18 cellular contexts compared by ENCODE assay signal in the genomic region with DNA sequence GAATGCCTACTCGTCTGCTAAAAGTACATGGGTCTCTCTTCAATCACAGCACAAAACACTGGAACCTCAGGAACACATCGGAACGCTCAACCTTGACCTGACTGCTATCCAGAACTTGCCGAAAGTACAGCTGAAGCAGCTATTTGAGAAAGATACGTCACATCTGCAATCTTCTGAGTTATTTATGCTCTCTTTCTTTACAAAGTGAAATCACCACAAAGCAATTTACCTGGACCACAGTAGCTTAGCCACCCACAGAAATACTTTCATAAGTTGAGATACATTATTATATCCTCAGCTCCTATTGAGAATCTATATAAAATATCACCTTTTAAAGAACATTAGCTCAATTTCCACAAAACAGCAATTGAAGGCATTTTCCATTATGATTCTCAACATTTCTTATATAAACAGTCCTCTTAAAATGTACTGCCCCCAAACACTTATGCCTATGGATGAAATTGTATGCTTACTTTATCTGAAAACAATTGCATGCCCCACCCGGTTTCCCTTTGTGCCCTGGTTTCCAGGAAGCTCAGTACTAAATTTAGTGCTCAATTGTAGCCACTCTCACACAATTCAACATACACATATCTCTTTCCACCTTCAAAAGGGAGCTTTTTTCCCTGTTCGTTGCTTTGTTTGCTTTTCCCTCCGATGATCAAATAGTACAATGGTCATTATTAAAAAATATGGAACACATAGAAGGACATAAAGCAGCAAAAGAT. TPM values are rescaled to one million over a fixed set of nuclear protein-coding genes. Genes with fewer than 3 reads are reported as not detected.
A peak's percentile ranks its signal among the peaks of the same experiment; 100 is the strongest.
DNase-seq lines count a peak whose midpoint lies in the region; ATAC-seq, FAIRE-seq and TF ChIP-seq lines count a peak whose summit lies in the region.
"Had no signal": no experiment of that assay in that cellular context is flagged by ENCODE, and none has a peak within 500 bp of the region (broad histone marks: within the 10 kb centered on the region; RNA-seq: fewer than 3 reads in every experiment).

No MANE protein-coding gene starts in this region.

- TSS peak; percentile 37 for BruUV-seq in GM12878 (replicated peaks; lab: Mats Ljungman, UMichigan)

- H3K4me1 ChIP-seq in GM12878 (ENCODE audit: control insufficient read depth, insufficient read depth, low read length) (peaks cover 3% of the 10 kb centered on the region; the same call in 1 of the 2 replicates), lower lobe of right lung (peaks cover 55% of the 10 kb centered on the region), upper lobe of left lung (peaks cover 26 to 46% (median 40%) of the 10 kb centered on the region in 4 donors)
- H3K4me1 ChIP-seq: right lobe of liver had no signal

- peaks cover 19 to 45% of the 10 kb centered on the region in 2 experiments for H3K36me3 ChIP-seq in GM12878 (ENCODE audit: control insufficient read depth in 2 of 2, insufficient read depth in 2 of 2, low read length in 1 of 2)
- peaks cover 70% of the 10 kb centered on the region for H3K36me3 ChIP-seq in lower lobe of right lung
- peaks cover 2 to 68% (median 32%) of the 10 kb centered on the region in 4 donors for H3K36me3 ChIP-seq in upper lobe of left lung

- H3K27me3 ChIP-seq in GM12878 (replicated peaks in 1 of 2; ENCODE audit: control insufficient read depth in 2 of 2, insufficient read depth in 2 of 2, low read length in 1 of 2) (no peaks in the 10 kb centered on the region), lower lobe of right lung (ENCODE audit: low read depth) (no peaks in the 10 kb centered on the region), upper lobe of left lung (no peaks in the 10 kb centered on the region)
- H3K27me3 ChIP-seq: Peyer's patch, right lobe of liver had no signal

- TF ChIP-seq EP300 in GM12878 (IDR thresholded peaks at IDR 0.05; ENCODE audit: borderline replicate concordance in 1 of 2, control insufficient read depth in 1 of 2, low read depth in 2 of 2, low read length in 2 of 2): no peak
- peak in 2 of 4 donors; percentile 5 to 29 for TF ChIP-seq EP300 in upper lobe of left lung (IDR thresholded peaks at IDR 0.05)

- SMC1A ChIA-PET in GM12878 (lab: Charles Lee; ENCODE audit: uncharacterized antibody, unreplicated experiment): interaction anchor here (0.6 to 2.1 kb wide), 6 partner anchors 9 to 52 kb away, joined by 3 to 5 read pairs (median 4); no protein-coding TSS in a partner anchor

- DNase-seq in activated naive CD4-positive, alpha-beta T cell treated with anti-CD3 and anti-CD28 coated beads for 36 hours: no peak
- DNase-seq in GM12878 (ENCODE audit: low read depth, low spot score) (no peak), lower lobe of right lung (no peak), upper lobe of left lung (no peak), GM19240 (ENCODE audit: insufficient read length, low spot score) (no peak), GM12891 (ENCODE audit: insufficient read length, low spot score) (no peak), kidney tubule cell (ENCODE audit: low spot score) (no peak)
- DNase-seq: activated CD4-positive, CD25-positive, alpha-beta regulatory T cell; activated T-cell treated with anti-CD3 and anti-CD28 coated beads, Interleukin-2, amount 50 U/mL, for 4 hours; NCI-H1694; NCI-H526; Peyer's patch; right lobe of liver; stimulated activated CD4-positive, alpha-beta T cell treated with anti-CD3 and anti-CD28 coated beads, Interleukin-4, amount 100 ng/mL, for 24 hours; SW 1271 had no signal

- H3K4me3 ChIP-seq in GM12878 (no peak overlapping the region), lower lobe of right lung (no peak overlapping the region), upper lobe of left lung (no peak overlapping the region)
- H3K4me3 ChIP-seq: Peyer's patch, right lobe of liver had no signal

- FAIRE-seq in GM12878 (lab: Jason Lieb, UNC) (peak; percentile 35), GM12891 (lab: Jason Lieb, UNC) (no peak)
- FAIRE-seq: colon had no signal

- H3K4me2 ChIP-seq in GM12878 (ENCODE audit: control insufficient read depth, insufficient read depth): no peak overlapping the region

- intact Hi-C loops in activated naive CD4-positive, alpha-beta T cell treated with anti-CD3 and anti-CD28 coated beads for 36 hours (cut with micrococcal nuclease): no loop called here
- intact Hi-C loops in GM12878 (cut with micrococcal nuclease; ENCODE audit: unreplicated experiment): no loop called here
- intact Hi-C loops in lower lobe of right lung (cut with DNase I): no loop called here

- no peaks in the 10 kb centered on the region; the same call in none of the 2 replicates for H3K79me2 ChIP-seq in GM12878 (ENCODE audit: control insufficient read depth, insufficient read depth, low read length)

- no peaks in the 10 kb centered on the region for H3K9me3 ChIP-seq in GM12878 (replicated peaks; ENCODE audit: control insufficient read depth, insufficient read depth, low read length)
- no peaks in the 10 kb centered on the region for H3K9me3 ChIP-seq in lower lobe of right lung
- H3K9me3 ChIP-seq in upper lobe of left lung: no peaks in the 10 kb centered on the region
- H3K9me3 ChIP-seq: Peyer's patch, right lobe of liver had no signal

- no peak overlapping the region for H2AFZ ChIP-seq in GM12878 (ENCODE audit: control insufficient read depth, low read depth, low read length)

- no peak overlapping the region for H3K9ac ChIP-seq in GM12878 (ENCODE audit: control insufficient read depth, insufficient read depth, low read length)

- 0 out of 2 replicates have a peak, but pooled peaks cover 3% of the 10 kb centered on the region for H4K20me1 ChIP-seq in GM12878 (ENCODE audit: control insufficient read depth, insufficient read depth)

- TF ChIP-seq RAD21 in GM12878 (IDR thresholded peaks at IDR 0.05; ENCODE audit: insufficient read depth, low read depth, low read length): no peak

- no peaks in the 10 kb centered on the region for H3K9me3 Mint-ChIP-seq in activated naive CD4-positive, alpha-beta T cell treated with anti-CD3 and anti-CD28 coated beads, Interleukin-2, amount 50 U/mL, for 24 hours
- H3K9me3 Mint-ChIP-seq in activated naive CD4-positive, alpha-beta T cell treated with anti-CD3 and anti-CD28 coated beads for 36 hours: no peaks in the 10 kb centered on the region
- H3K9me3 Mint-ChIP-seq: activated T-cell treated with anti-CD3 and anti-CD28 coated beads, Interleukin-2, amount 50 U/mL, for 4 hours; type B pancreatic cell had no signal

- H3K4me1 Mint-ChIP-seq in activated naive CD4-positive, alpha-beta T cell treated with anti-CD3 and anti-CD28 coated beads, Interleukin-2, amount 50 U/mL, for 24 hours: peaks cover 64% of the 10 kb centered on the region
- H3K4me1 Mint-ChIP-seq in activated naive CD4-positive, alpha-beta T cell treated with anti-CD3 and anti-CD28 coated beads for 36 hours (ENCODE audit: low read depth): peaks cover 43% of the 10 kb centered on the region

- H3K36me3 Mint-ChIP-seq in activated naive CD4-positive, alpha-beta T cell treated with anti-CD3 and anti-CD28 coated beads, Interleukin-2, amount 50 U/mL, for 24 hours: peaks cover 27% of the 10 kb centered on the region
- peaks cover 31% of the 10 kb centered on the region for H3K36me3 Mint-ChIP-seq in activated naive CD4-positive, alpha-beta T cell treated with anti-CD3 and anti-CD28 coated beads for 36 hours (ENCODE audit: low read depth)

- no peak for TF ChIP-seq POLR2A in GM12878 (IDR thresholded peaks at IDR 0.05; ENCODE audit: low read depth, low read length)
- TF ChIP-seq POLR2A in upper lobe of left lung (IDR thresholded peaks at IDR 0.05): no peak
- no peak for TF ChIP-seq POLR2A in GM12891 (IDR thresholded peaks at IDR 0.05; ENCODE audit: low read depth, low read length)

- CTCF ChIA-PET in activated naive CD4-positive, alpha-beta T cell treated with anti-CD3 and anti-CD28 coated beads for 36 hours (lab: Charles Lee): interaction anchor here (0.6 to 1.1 kb wide), 4 partner anchors 21 to 433 kb away, joined by 3 to 4 read pairs (median 4); no protein-coding TSS in a partner anchor
- CTCF ChIA-PET in GM12878 (lab: Yijun Ruan, JAX): interaction anchor here (0.9 to 1.9 kb wide), 3 partner anchors 9 to 83 kb away, joined by 3 to 5 read pairs (median 3); no protein-coding TSS in a partner anchor

- POLR2A ChIA-PET in GM12878 (lab: Charles Lee): no interaction called here

- ATAC-seq in GM12878: no peak
- ATAC-seq in lower lobe of right lung: no peak
- ATAC-seq in upper lobe of left lung (ENCODE audit: low FRiP score in 2 of 2): no peak
- ATAC-seq: activated T-cell treated with anti-CD3 and anti-CD28 coated beads, Interleukin-2, amount 50 U/mL, for 4 hours had no signal

- peak overlapping the region; percentile 19 for H3K4me3 Mint-ChIP-seq in activated naive CD4-positive, alpha-beta T cell treated with anti-CD3 and anti-CD28 coated beads, Interleukin-2, amount 50 U/mL, for 24 hours
- H3K4me3 Mint-ChIP-seq in activated naive CD4-positive, alpha-beta T cell treated with anti-CD3 and anti-CD28 coated beads for 36 hours: no peak overlapping the region
- H3K4me3 Mint-ChIP-seq: activated T-cell treated with anti-CD3 and anti-CD28 coated beads, Interleukin-2, amount 50 U/mL, for 4 hours; type B pancreatic cell had no signal

- no peaks in the 10 kb centered on the region for H3K27me3 Mint-ChIP-seq in activated naive CD4-positive, alpha-beta T cell treated with anti-CD3 and anti-CD28 coated beads, Interleukin-2, amount 50 U/mL, for 24 hours
- H3K27me3 Mint-ChIP-seq in activated naive CD4-positive, alpha-beta T cell treated with anti-CD3 and anti-CD28 coated beads for 36 hours (ENCODE audit: low read depth): no peaks in the 10 kb centered on the region
- H3K27me3 Mint-ChIP-seq: type B pancreatic cell had no signal

- TF ChIP-seq CTCF in GM12878 (IDR thresholded peaks at IDR 0.05 in 2 of 3, conservative IDR thresholded peaks at IDR 0.05 in 1 of 3; ENCODE audit: control insufficient read depth in 2 of 3, extremely low read depth in 1 of 3, insufficient read depth in 1 of 3, low read depth in 3 of 3, low read length in 3 of 3) (no peak), lower lobe of right lung (IDR thresholded peaks at IDR 0.05) (no peak), upper lobe of left lung (IDR thresholded peaks at IDR 0.05) (no peak)

- RAD21 ChIA-PET in GM12878 (lab: Charles Lee; ENCODE audit: unreplicated experiment): interaction anchor here (0.9 to 1.7 kb wide), 4 partner anchors 16 to 29 kb away, joined by 3 to 4 read pairs (median 4); no protein-coding TSS in a partner anchor

- WGBS in GM12878 (ENCODE audit: insufficient coverage, insufficient replicate concordance, low lambda C conversion rate, missing lambda C conversion rate): 85% methylated on average over 8 of the region's 8 CpGs
- 53 to 67% methylated on average over 8 of the region's 8 CpGs for WGBS in upper lobe of left lung, 2 donors

- in situ Hi-C loops in GM12878 (cut with MboI): no loop called here

- H3K27ac ChIP-seq in GM12878 (ENCODE audit: control insufficient read depth, insufficient read depth): no peak overlapping the region
- peak overlapping the region; percentile 47 for H3K27ac ChIP-seq in lower lobe of right lung
- peak overlapping the region; percentile 67 to 75 (median 70) for H3K27ac ChIP-seq in upper lobe of left lung
- H3K27ac ChIP-seq: right lobe of liver had no signal

- no peak overlapping the region for H3K27ac Mint-ChIP-seq in activated naive CD4-positive, alpha-beta T cell treated with anti-CD3 and anti-CD28 coated beads, Interleukin-2, amount 50 U/mL, for 24 hours
- no peak overlapping the region for H3K27ac Mint-ChIP-seq in activated naive CD4-positive, alpha-beta T cell treated with anti-CD3 and anti-CD28 coated beads for 36 hours
- H3K27ac Mint-ChIP-seq: type B pancreatic cell had no signal

RNA-seq across cellular contexts. Expression of gene HEG1, which starts 31.8 kb away (rescaled TPM):
- 1 to 10 TPM; 5.8 TPM for total RNA-seq in activated naive CD4-positive, alpha-beta T cell treated with anti-CD3 and anti-CD28 coated beads for 36 hours
- total RNA-seq in GM12878 (2013; cell fraction: nucleolus; rRNA removed): 72.0 and 76.9 TPM in 2 replicates
- 10.5 and 10.9 TPM in 2 replicates for total RNA-seq in GM12878 (2014; rRNA removed)
- total RNA-seq in GM12878 (2014; rRNA removed; fragmentation: Illumina TruSeq; extraction: Trizol): 8.4 and 10.1 TPM in 2 replicates
- total RNA-seq in GM12878 (2021): 31.1 and 32.1 TPM in 2 replicates
- 10.0 TPM for polyA plus RNA-seq in GM12878 (2011; ENCODE audit: low read depth)
- 3.4 and 6.8 TPM in 2 replicates for polyA plus RNA-seq in GM12878 (2011; rRNA removed)
- polyA plus RNA-seq in GM12878 (2011; cell fraction: cytosol; rRNA removed): 3.6 and 7.3 TPM in 2 replicates
- polyA plus RNA-seq in GM12878 (2011; cell fraction: nucleus; rRNA removed): 10.7 and 12.9 TPM in 2 replicates
- 10.5 and 16.4 TPM in 2 replicates for polyA plus RNA-seq in GM12878 (2012)
- 21.6 and 22.2 TPM in 2 replicates for polyA plus RNA-seq in GM12878 (2014; fragmentation: Illumina TruSeq; extraction: Trizol)
- polyA plus RNA-seq in GM12878 (2014; fragmentation: Nextera tagmentation; extraction: Ambion mirVana): 1 to 10 TPM; 2.2 to 4.1 TPM
- polyA plus RNA-seq in GM12878 (2014; rRNA removed): 10.5 and 13.4 TPM in 2 replicates
- 1 to 10 TPM; 2.7 TPM for polyA plus RNA-seq in GM12878 (2016; fragmentation: Nextera tagmentation; extraction: Ambion mirVana)
- 10.7 and 19.5 TPM in 2 replicates for polyA minus RNA-seq in GM12878 (2011; rRNA and poly(A)+ RNA removed)
- 9.9 and 13.2 TPM in 2 replicates for polyA minus RNA-seq in GM12878 (2011; cell fraction: cytosol; rRNA and poly(A)+ RNA removed)
- polyA minus RNA-seq in GM12878 (2011; cell fraction: nucleus; rRNA and poly(A)+ RNA removed): 6.5 and 13.8 TPM in 2 replicates
- total RNA-seq in lower lobe of right lung: 157 TPM
- 100 to 1,000 TPM in 3 of 6 donors, 10 to 100 TPM in 3; 45.1 to 168 (median 100) TPM for total RNA-seq in upper lobe of left lung
- 11.3 TPM for polyA plus RNA-seq in GM12891 (2012; ENCODE audit: low read depth, missing spikeins)
